Comparison of ENCODE assay signal across 1 cellular context in genomic region chr20:57692393-57692792, GRCh38.
TF ChIP-seq lines count a peak whose summit lies in the region.

No MANE protein-coding gene starts in this region.

TF ChIP-seq in GM23338, 12 proteins besides CTCF, POLR2A, EP300 and RAD21:
- TF ChIP-seq ZNF331 (CRISPR knock-in tag; IDR thresholded peaks at IDR 0.05; ENCODE audit: low read depth) (no peak), EZH2phosphoT487 (IDR thresholded peaks at IDR 0.05; ENCODE audit: unreplicated experiment) (no peak), JUNB (IDR thresholded peaks at IDR 0.05; ENCODE audit: unreplicated experiment) (no peak), STAT1 (IDR thresholded peaks at IDR 0.05; ENCODE audit: unreplicated experiment) (no peak), EZH2 (IDR thresholded peaks at IDR 0.05; ENCODE audit: low read depth, unreplicated experiment) (no peak), CREB1 (CRISPR knock-in tag; IDR thresholded peaks at IDR 0.05; ENCODE audit: low read depth) (no peak), ETS1 (IDR thresholded peaks at IDR 0.05) (no peak), NANOG (IDR thresholded peaks at IDR 0.05; ENCODE audit: borderline replicate concordance) (no peak), ZNF462 (CRISPR knock-in tag; IDR thresholded peaks at IDR 0.05) (no peak), REST (IDR thresholded peaks at IDR 0.05; ENCODE audit: unreplicated experiment) (no peak), ZNF114 (CRISPR knock-in tag; IDR thresholded peaks at IDR 0.05) (no peak), POLR2AphosphoS5 (IDR thresholded peaks at IDR 0.05; ENCODE audit: low read depth) (no peak)
TF ChIP-seq in GM23338: peak in this region for 0.
